23 cellular contexts compared by ENCODE assay signal in genomic region chr3:195175076-195175475, GRCh38.
"Had no signal": no experiment of that assay in that cellular context is flagged by ENCODE, and none has a peak within 500 bp of the region (broad histone marks: within the 10 kb centered on the region; RNA-seq: fewer than 3 reads in every experiment).

No MANE protein-coding gene starts in this region.

- H3K27ac ChIP-seq: coronary artery, dorsolateral prefrontal cortex, epithelial cell of prostate, esophagus muscularis mucosa, gastrocnemius medialis, parathyroid adenoma, psoas muscle, right lobe of liver, testis, tibial nerve, upper lobe of right lung had no signal

- H3K36me3 ChIP-seq: gastrocnemius medialis, right lobe of liver, tibial nerve, upper lobe of right lung had no signal

- H3K4me3 ChIP-seq: coronary artery, dorsolateral prefrontal cortex, esophagus muscularis mucosa, gastrocnemius medialis, psoas muscle, right lobe of liver, testis, tibial nerve, upper lobe of right lung had no signal

- H3K4me3 Mint-ChIP-seq: naive thymus-derived CD4-positive, alpha-beta T cell; nephron progenitor cell; stimulated activated naive B cell treated with anti-CD40 and anti-IgM and Interleukin-4, amounts not matched to agents 10 μg/mL and 1 μg/mL and 100 μg/mL, for 72 hours; stimulated activated naive CD8-positive, alpha-beta T cell treated with anti-CD3 and anti-CD28 coated beads, Interleukin-15, amount 100 ng/mL, for 72 hours had no signal

- H3K27me3 Mint-ChIP-seq: naive thymus-derived CD4-positive, alpha-beta T cell; stimulated activated naive CD8-positive, alpha-beta T cell treated with anti-CD3 and anti-CD28 coated beads, Interleukin-15, amount 100 ng/mL, for 72 hours had no signal

- H2AFZ ChIP-seq: parathyroid adenoma had no signal

- H3K4me1 ChIP-seq: right lobe of liver, testis had no signal

- H3K27me3 ChIP-seq: dorsolateral prefrontal cortex, esophagus muscularis mucosa, gastrocnemius medialis, right lobe of liver, testis, tibial nerve, upper lobe of right lung had no signal

- DNase-seq: dorsolateral prefrontal cortex; effector CD8-positive, alpha-beta T cell; gastrocnemius medialis; islet precursor cell; mammary epithelial cell; naive thymus-derived CD4-positive, alpha-beta T cell; nephron progenitor cell; occipital lobe; psoas muscle; retina; right lobe of liver; stimulated activated CD4-positive, alpha-beta T cell treated with anti-CD3 and anti-CD28 coated beads, Interleukin-4, amount 100 ng/mL, for 1 hour; stimulated activated CD8-positive, alpha-beta memory T cell treated with anti-CD3 and anti-CD28 coated beads, Interleukin-4, amount 100 ng/mL, for 48 hours; stimulated activated naive B cell treated with anti-CD40 and anti-IgM and Interleukin-4, amounts not matched to agents 10 μg/mL and 1 μg/mL and 100 μg/mL, for 72 hours; stimulated activated naive CD8-positive, alpha-beta T cell treated with anti-CD3 and anti-CD28 coated beads, Interleukin-15, amount 100 ng/mL, for 72 hours; testis; upper lobe of right lung had no signal

- H3K9me3 Mint-ChIP-seq: naive thymus-derived CD4-positive, alpha-beta T cell; nephron progenitor cell; stimulated activated naive B cell treated with anti-CD40 and anti-IgM and Interleukin-4, amounts not matched to agents 10 μg/mL and 1 μg/mL and 100 μg/mL, for 72 hours; stimulated activated naive CD8-positive, alpha-beta T cell treated with anti-CD3 and anti-CD28 coated beads, Interleukin-15, amount 100 ng/mL, for 72 hours had no signal

- H3K27ac Mint-ChIP-seq: nephron progenitor cell; stimulated activated naive B cell treated with anti-CD40 and anti-IgM and Interleukin-4, amounts not matched to agents 10 μg/mL and 1 μg/mL and 100 μg/mL, for 72 hours; stimulated activated naive CD8-positive, alpha-beta T cell treated with anti-CD3 and anti-CD28 coated beads, Interleukin-15, amount 100 ng/mL, for 72 hours had no signal

- ATAC-seq: gastrocnemius medialis; left lobe of liver; naive thymus-derived CD4-positive, alpha-beta T cell; psoas muscle; right lobe of liver; stimulated activated naive B cell treated with anti-CD40 and anti-IgM and Interleukin-4, amounts not matched to agents 10 μg/mL and 1 μg/mL and 100 μg/mL, for 72 hours; stimulated activated naive CD8-positive, alpha-beta T cell treated with anti-CD3 and anti-CD28 coated beads, Interleukin-15, amount 100 ng/mL, for 72 hours; upper lobe of right lung had no signal
